1 cellular context compared by ENCODE assay signal in the genomic region with DNA sequence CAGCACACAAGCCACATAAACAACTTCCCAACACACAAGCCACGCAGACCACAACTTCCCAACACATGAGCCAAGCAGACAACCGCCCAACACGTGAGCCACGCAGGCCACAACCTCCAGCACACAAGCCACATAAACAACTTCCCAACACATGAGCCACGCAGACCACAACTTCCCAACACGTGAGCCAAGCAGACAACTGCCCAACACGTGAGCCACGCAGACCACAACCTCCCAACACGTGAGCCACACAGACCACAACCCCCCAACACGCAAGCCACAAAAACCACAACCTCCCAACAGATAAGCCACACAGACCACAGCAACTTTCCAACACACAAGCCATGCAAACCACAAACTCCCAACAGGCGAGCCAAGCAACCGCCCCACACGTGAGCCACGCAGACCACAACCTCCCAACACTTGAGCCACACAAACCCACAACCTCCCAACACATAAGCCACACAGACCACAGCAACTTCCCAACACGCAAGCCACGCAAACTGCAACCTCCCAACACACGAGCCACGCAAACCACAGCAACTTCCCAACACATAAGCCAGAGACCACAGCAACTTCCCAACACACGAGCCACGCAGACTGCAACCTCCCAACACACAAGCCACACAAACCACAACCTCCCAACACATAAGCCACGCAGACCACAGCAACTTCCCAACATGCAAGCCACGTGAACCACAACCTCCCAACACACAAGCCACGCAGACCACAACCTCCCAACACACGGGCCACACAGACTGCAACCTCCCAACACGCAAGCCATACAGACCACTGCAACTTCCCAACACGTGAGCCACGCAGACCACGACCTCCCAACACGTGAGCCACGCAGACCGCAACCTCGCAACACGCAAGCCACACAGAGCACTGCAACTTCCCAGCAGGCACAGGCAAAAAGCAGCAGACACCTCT.
TF ChIP-seq lines count a peak whose summit lies in the region.

No MANE protein-coding gene starts in this region.

TF ChIP-seq in H1, 55 proteins besides CTCF, POLR2A, EP300 and RAD21:
- TF ChIP-seq GABPA (IDR thresholded peaks at IDR 0.05; ENCODE audit: borderline replicate concordance, insufficient read depth, low read length) (no peak), EZH2 (IDR thresholded peaks at IDR 0.05; ENCODE audit: low read depth, low read length, severe bottlenecking) (no peak), FOSL1 (IDR thresholded peaks at IDR 0.05; ENCODE audit: insufficient read depth, low read depth, low read length) (0 out of 2 replicates have a peak, but pooled peaks have one; percentile 64), SIN3A (conservative IDR thresholded peaks at IDR 0.05 in 1 of 2, IDR thresholded peaks at IDR 0.05 in 1 of 2; ENCODE audit: low read depth in 1 of 2, low read length in 2 of 2) (no peak), KDM4A (IDR thresholded peaks at IDR 0.05; ENCODE audit: low read depth, low read length, severe bottlenecking) (no peak), EGR1 (IDR thresholded peaks at IDR 0.05; ENCODE audit: borderline replicate concordance, low read depth, low read length) (peak; percentile 68), SIRT6 (IDR thresholded peaks at IDR 0.05; ENCODE audit: low read length) (no peak)
TF ChIP-seq in H1: peak in this region for 2.
